Comparison of ENCODE assay signal across 11 cellular contexts in genomic region chr7:120806669-120807068, GRCh38. TPM values are rescaled to one million over a fixed set of nuclear protein-coding genes. Genes with fewer than 3 reads are reported as not detected.
DNase-seq lines count a peak whose midpoint lies in the region; ATAC-seq, FAIRE-seq and TF ChIP-seq lines count a peak whose summit lies in the region.
"Had no signal": no experiment of that assay in that cellular context is flagged by ENCODE, and none has a peak within 500 bp of the region (broad histone marks: within the 10 kb centered on the region; RNA-seq: fewer than 3 reads in every experiment).

No MANE protein-coding gene starts in this region.

- BruUV-seq in A673 (replicated peaks; lab: Mats Ljungman, UMichigan) (no TSS peak), K562 (replicated peaks; lab: Mats Ljungman, UMichigan) (no TSS peak)

- TF ChIP-seq CTCF in A673 (conservative IDR thresholded peaks at IDR 0.05; ENCODE audit: low read depth, low read length) = no peak
- TF ChIP-seq CTCF in K562 (IDR thresholded peaks at IDR 0.05 in 2 of 3, conservative IDR thresholded peaks at IDR 0.05 in 1 of 3; ENCODE audit: insufficient read depth in 2 of 3, low read depth in 1 of 3, low read length in 3 of 3) = no peak

- H3K27ac ChIP-seq in A673 (ENCODE audit: low read depth, low read length, poor library complexity, severe bottlenecking) (no peak overlapping the region), K562 (ENCODE audit: extremely low read depth, low read depth, low read length) (no peak overlapping the region), trophoblast cell (ENCODE audit: low read depth, low read length) (no peak overlapping the region)
- H3K27ac ChIP-seq: stomach had no signal

- no peak overlapping the region for H3K18ac ChIP-seq in trophoblast cell (ENCODE audit: low read length)

- in situ Hi-C loops in K562 (cut with MboI) = no loop called here

- H3K27me3 ChIP-seq in A673 (replicated peaks; ENCODE audit: insufficient read depth, low read depth, low read length, poor library complexity) (no peaks in the 10 kb centered on the region), K562 (ENCODE audit: control insufficient read depth in 2 of 2, insufficient read depth in 2 of 2, low read length in 2 of 2) (no peaks in the 10 kb centered on the region), trophoblast cell (ENCODE audit: insufficient read depth, low read length) (no peaks in the 10 kb centered on the region)
- H3K27me3 ChIP-seq: stomach had no signal

- H3K4me1 ChIP-seq in A673 (ENCODE audit: insufficient read depth, low read length, poor library complexity, severe bottlenecking) (peaks cover 6% of the 10 kb centered on the region), K562 (replicated peaks in 1 of 2; ENCODE audit: control insufficient read depth in 2 of 2, insufficient read depth in 2 of 2, low read length in 2 of 2) (no peaks in the 10 kb centered on the region), trophoblast cell (ENCODE audit: control insufficient read depth in 1 of 2, insufficient read depth in 2 of 2, low read length in 2 of 2) (no peaks in the 10 kb centered on the region)

- ATAC-seq in GM19372 (IDR thresholded peaks at IDR 0.05; ENCODE audit: low read depth, unreplicated experiment) = peak; percentile 67
- peak; percentile 94 for ATAC-seq in HG03175 (IDR thresholded peaks at IDR 0.05; ENCODE audit: unreplicated experiment)
- ATAC-seq in K562 = no peak

- H3K23ac ChIP-seq in trophoblast cell (ENCODE audit: low read length) = no peak overlapping the region

- no peaks in the 10 kb centered on the region for H3K79me1 ChIP-seq in trophoblast cell (ENCODE audit: low read length)

- TF ChIP-seq POLR2A in K562 (conservative IDR thresholded peaks at IDR 0.05) = no peak

- H3K4ac ChIP-seq in trophoblast cell (ENCODE audit: low read depth, low read length) = no peak overlapping the region

- CTCF ChIA-PET in A673 (lab: Charles Lee) = no interaction called here
- CTCF ChIA-PET in K562 (lab: Yijun Ruan, JAX; ENCODE audit: low intra/inter-chr PET ratio) = interaction anchor here (0.5 to 2.9 kb wide), 4 partner anchors 134 to 301 kb away, joined by 3 to 15 read pairs (median 13); no protein-coding TSS in a partner anchor

- intact Hi-C loops in A673 (cut with micrococcal nuclease; ENCODE audit: unreplicated experiment) = loop anchor here (5.0 kb wide), 2 partner anchors 51 to 301 kb away; partner anchors contain the start of gene TSPAN12
- intact Hi-C loops in K562 (cut with micrococcal nuclease) = loop anchor here (1.0 to 5.0 kb wide), 5 partner anchors 135 to 741 kb away; partner anchors contain the start of gene CPED1

- H3K9me1 ChIP-seq in K562 (ENCODE audit: control insufficient read depth, insufficient read depth, low read length) = no peaks in the 10 kb centered on the region

- DNase-seq in A673 (ENCODE audit: low spot score) (peak; percentile 47), K562 (ENCODE audit: extremely low read depth in 1 of 4, low spot score in 3 of 4) (no peak), SW 1271 (lab: John Stamatoyannopoulos, UW) (no peak), trophoblast cell (no peak), NCI-H526 treated with DMSO at 0.1 percent for 48 hours (lab: John Stamatoyannopoulos, UW) (no peak)
- DNase-seq in stimulated activated CD4-positive, alpha-beta T cell treated with anti-CD3 and anti-CD28 coated beads, Interleukin-15, amount 100 ng/mL, for 24 hours = no peak
- DNase-seq: activated naive CD8-positive, alpha-beta T cell treated with anti-CD3 and anti-CD28 coated beads, Interleukin-2, amount 10 ng/mL, durations not matched to agents 7 days and 5 days; stomach had no signal

- no peaks in the 10 kb centered on the region for H4K20me1 ChIP-seq in K562 (replicated peaks; ENCODE audit: control insufficient read depth, insufficient read depth, low read length)

- no peak overlapping the region for H3K14ac ChIP-seq in trophoblast cell (ENCODE audit: low read length)

- no peak overlapping the region for H4K12ac ChIP-seq in trophoblast cell (ENCODE audit: low read depth, low read length)

- no peak overlapping the region for H2BK12ac ChIP-seq in trophoblast cell (ENCODE audit: low read length)

- H3K36me3 ChIP-seq in A673 (ENCODE audit: insufficient read depth, low read length, poor library complexity, severe bottlenecking) (no peaks in the 10 kb centered on the region), K562 (ENCODE audit: control insufficient read depth, insufficient read depth, low read length) (no peaks in the 10 kb centered on the region), trophoblast cell (ENCODE audit: control insufficient read depth in 1 of 2, insufficient read depth in 2 of 2, low read length in 2 of 2) (no peaks in the 10 kb centered on the region)
- H3K36me3 ChIP-seq: stomach had no signal

- H3K4me3 ChIP-seq in A673 (ENCODE audit: low read depth, low read length, poor library complexity, severe bottlenecking) (no peak overlapping the region), K562 (no peak overlapping the region), trophoblast cell (ENCODE audit: low read depth, low read length) (no peak overlapping the region)
- H3K4me3 ChIP-seq: stomach had no signal

- POLR2A ChIA-PET in A673 (lab: Charles Lee; ENCODE audit: low non-redundant PET) (no interaction called here), K562 (lab: Yijun Ruan, JAX) (no interaction called here)

- FAIRE-seq in K562 (lab: Jason Lieb, UNC) = no peak
- FAIRE-seq: A204.1 had no signal

- H3K79me2 ChIP-seq in K562 (ENCODE audit: control insufficient read depth, insufficient read depth, low read length) = no peaks in the 10 kb centered on the region
- no peaks in the 10 kb centered on the region for H3K79me2 ChIP-seq in trophoblast cell (ENCODE audit: control insufficient read depth, insufficient read depth, low read length, poor library complexity)

- H3K9ac ChIP-seq in K562 (ENCODE audit: insufficient read depth in 1 of 2, low read depth in 2 of 2, low read length in 2 of 2) = no peak overlapping the region
- H3K9ac ChIP-seq in trophoblast cell (ENCODE audit: low read length) = no peak overlapping the region

- H2BK5ac ChIP-seq in trophoblast cell (ENCODE audit: low read depth, low read length, poor library complexity) = no peak overlapping the region

- TF ChIP-seq EP300 in K562 (IDR thresholded peaks at IDR 0.05; ENCODE audit: low read length) = no peak

- no peak for TF ChIP-seq RAD21 in K562 (CRISPR knock-in tag; conservative IDR thresholded peaks at IDR 0.05 in 1 of 2, IDR thresholded peaks at IDR 0.05 in 1 of 2)

- H2BK120ac ChIP-seq in trophoblast cell (ENCODE audit: insufficient read depth, low read length, poor library complexity) = no peak overlapping the region

- no peak overlapping the region for H2AFZ ChIP-seq in K562 (ENCODE audit: low read depth, low read length)
- H2AFZ ChIP-seq in trophoblast cell (ENCODE audit: insufficient read depth, low read length, poor library complexity) = no peak overlapping the region

- H2AK5ac ChIP-seq in trophoblast cell (ENCODE audit: low read length) = no peak overlapping the region

- H4K91ac ChIP-seq in trophoblast cell (ENCODE audit: low read depth, low read length) = no peak overlapping the region

- no peaks in the 10 kb centered on the region for H3K9me3 ChIP-seq in A673 (ENCODE audit: low read depth, low read length, poor library complexity, severe bottlenecking)
- H3K9me3 ChIP-seq in K562 (replicated peaks; ENCODE audit: control insufficient read depth, insufficient read depth, low read depth, low read length) = no peaks in the 10 kb centered on the region
- no peaks in the 10 kb centered on the region for H3K9me3 ChIP-seq in trophoblast cell (ENCODE audit: insufficient read depth, low read depth, low read length)
- H3K9me3 ChIP-seq: stomach had no signal

- H4K8ac ChIP-seq in trophoblast cell (ENCODE audit: low read depth, low read length) = no peak overlapping the region

- no peak overlapping the region for H3K4me2 ChIP-seq in K562 (ENCODE audit: insufficient read depth, low read length)
- H3K4me2 ChIP-seq in trophoblast cell (ENCODE audit: low read length) = no peak overlapping the region

- WGBS in K562 (ENCODE audit: insufficient coverage, low coverage, missing lambda C conversion rate) = 0% methylated on average over 1 of the region's 1 CpG
- no CpG with 5 or more reads among the region's 1 CpG for WGBS in trophoblast cell (ENCODE audit: extremely low coverage, insufficient coverage, insufficient read length)

TF ChIP-seq in K562, 482 proteins besides CTCF, POLR2A, EP300 and RAD21 (continues in another document):
- TF ChIP-seq CEBPG (CRISPR knock-in tag; IDR thresholded peaks at IDR 0.05) (no peak), CEBPG (tag; conservative IDR thresholded peaks at IDR 0.05 in 1 of 2, IDR thresholded peaks at IDR 0.05 in 1 of 2) (peak; percentile 38 to 62; a peak in 3 of 4 replicates)

RNA-seq across cellular contexts. Expression of gene TSPAN12, which starts 51.3 kb away (rescaled TPM):
- 0.92 and 1.5 TPM in 2 replicates for total RNA-seq in A673 (2021)
- 0.95 and 1.5 TPM in 2 replicates for total RNA-seq in K562 (2011; cell fraction: chromatin; rRNA removed; ENCODE audit: low replicate concordance)
- total RNA-seq in K562 (2011; cell fraction: nucleolus; rRNA removed) = 0.17 and 0.53 TPM in 2 replicates
- 1.3 TPM in 1 of 2 replicates, not detected in the other for total RNA-seq in K562 (2011; cell fraction: nucleoplasm; rRNA removed)
- total RNA-seq in K562 (2014; rRNA removed) = 0.37 and 0.41 TPM in 2 replicates
- total RNA-seq in K562 (2014; rRNA removed; fragmentation: Illumina TruSeq; extraction: Trizol) = 0.29 and 0.32 TPM in 2 replicates
- 0.23 and 0.29 TPM in 2 replicates for total RNA-seq in K562 (2015; rRNA removed; fragmentation: Illumina TruSeq; extraction: Trizol)
- total RNA-seq in K562 (2021) = 0.51 and 1.1 TPM in 2 replicates
- polyA plus RNA-seq in K562 (2011; rRNA removed) = 0.14 and 0.42 TPM in 2 replicates
- 0.13 and 0.15 TPM in 2 replicates for polyA plus RNA-seq in K562 (2011; cell fraction: cytosol; rRNA removed)
- 0.22 and 0.23 TPM in 2 replicates for polyA plus RNA-seq in K562 (2011; cell fraction: nucleus; rRNA removed)
- 0.49 and 0.62 TPM in 2 replicates for polyA plus RNA-seq in K562 (2012)
- polyA plus RNA-seq in K562 (2014; fragmentation: Illumina TruSeq; extraction: Trizol) = 0.25 and 0.64 TPM in 2 replicates
- under 1 TPM in 1 of 2 experiments, not detected in 1; 0.13 TPM for polyA plus RNA-seq in K562 (2014; fragmentation: Nextera tagmentation; extraction: Ambion mirVana)
- polyA plus RNA-seq in K562 (2014; rRNA removed) = 0.53 and 1.7 TPM in 2 replicates
- 1.3 and 2.2 TPM in 2 replicates for polyA minus RNA-seq in K562 (2011; rRNA and poly(A)+ RNA removed)
- polyA minus RNA-seq in K562 (2011; cell fraction: cytosol; rRNA and poly(A)+ RNA removed) = not detected in 2 replicates
- polyA minus RNA-seq in K562 (2011; cell fraction: nucleus; rRNA and poly(A)+ RNA removed) = 0.27 and 0.89 TPM in 2 replicates
- polyA plus RNA-seq in trophoblast cell (2013) = 12.7 and 13.2 TPM in 2 replicates
- total RNA-seq: activated naive CD8-positive, alpha-beta T cell treated with anti-CD3 and anti-CD28 coated beads, Interleukin-2, amount 10 ng/mL, durations not matched to agents 7 days and 5 days had no signal
